In genomic region chr12:31744363-31744762, GRCh38 we compare ENCODE assay signal across 7 cellular contexts. TPM values are rescaled to one million over a fixed set of nuclear protein-coding genes. Genes with fewer than 3 reads are reported as not detected.
A peak's percentile ranks its signal among the peaks of the same experiment; 100 is the strongest.
DNase-seq lines count a peak whose midpoint lies in the region; ATAC-seq and TF ChIP-seq lines count a peak whose summit lies in the region.
"Not testable (repeated sequence)": the region's sequence is repeated elsewhere in the genome, so short reads cannot be mapped to it uniquely, and the experiment has no call there.

No MANE protein-coding gene starts in this region.

- H3F3A ChIP-seq in PC-9 (ENCODE audit: insufficient read depth, low read depth) = peaks cover 30% of the 10 kb centered on the region

- not testable (repeated sequence) for H3K4me3 ChIP-seq in BLaER1 treated with 17β-estradiol and CSF1 and Interleukin-3, amounts not matched to agents 10 nM and 100 nM; PC-9; mammary epithelial cell (replicated peaks in 1 of 3; ENCODE audit: insufficient read depth in 1 of 3, low read depth in 2 of 3, low read length in 3 of 3); mucosa of rectum (ENCODE audit: low read length in 2 of 2); skin epidermis

- intact Hi-C loops in PC-9 (cut with micrococcal nuclease; ENCODE audit: unreplicated experiment) = loop anchor here (10.0 kb wide), 1 partner anchor 1150 kb away; the partner anchor contains the start of gene PKP2
- intact Hi-C loops in mammary epithelial cell (cut with micrococcal nuclease) = not testable (repeated sequence)

- dilution Hi-C loops in mammary epithelial cell (cut with HindIII; ENCODE audit: low sequenced_read_pairs) = not testable (repeated sequence)

- H3K9ac ChIP-seq in BLaER1 treated with 17β-estradiol and CSF1 and Interleukin-3, amounts not matched to agents 10 nM and 100 nM; mammary epithelial cell (ENCODE audit: insufficient read depth, low read length); mucosa of rectum (ENCODE audit: low read depth in 1 of 2, low read length in 2 of 2): not testable (repeated sequence)

- peaks cover 16 to 95% (median 39%) of the 10 kb centered on the region in 11 experiments for H3K9me3 ChIP-seq in BLaER1 treated with 17β-estradiol and CSF1 and Interleukin-3, amounts not matched to agents 10 nM and 100 nM (replicated peaks in 1 of 11)
- H3K9me3 ChIP-seq in PC-9 (ENCODE audit: insufficient read depth, low read depth) = peaks cover 29% of the 10 kb centered on the region
- not testable (repeated sequence) for H3K9me3 ChIP-seq in mammary epithelial cell (replicated peaks; ENCODE audit: insufficient read depth, low read length); mucosa of rectum (ENCODE audit: control insufficient read depth in 2 of 2, low read length in 2 of 2)

- not testable (repeated sequence) for H4K20me1 ChIP-seq in BLaER1 treated with 17β-estradiol and CSF1 and Interleukin-3, amounts not matched to agents 10 nM and 100 nM; PC-9 (ENCODE audit: insufficient read depth); mammary epithelial cell (ENCODE audit: insufficient read depth, low read length)

- peaks cover 24 to 93% (median 64%) of the 10 kb centered on the region in 10 experiments for H3K4me1 ChIP-seq in BLaER1 treated with 17β-estradiol and CSF1 and Interleukin-3, amounts not matched to agents 10 nM and 100 nM
- H3K4me1 ChIP-seq in PC-9 (replicated peaks; ENCODE audit: insufficient read depth) (peaks cover 32% of the 10 kb centered on the region), mammary epithelial cell (ENCODE audit: insufficient read depth, low read length) (peaks cover 15% of the 10 kb centered on the region), foreskin keratinocyte (peaks cover 20% of the 10 kb centered on the region), mucosa of rectum (ENCODE audit: control insufficient read depth in 2 of 2, insufficient read depth in 2 of 2, low read length in 2 of 2) (peaks cover 4 to 18% of the 10 kb centered on the region in 2 donors)

- not testable (repeated sequence) for H3K27me3 ChIP-seq in BLaER1 treated with 17β-estradiol and CSF1 and Interleukin-3, amounts not matched to agents 10 nM and 100 nM; PC-9 (ENCODE audit: insufficient read depth, low read depth); mammary epithelial cell (ENCODE audit: insufficient read depth, low read length); foreskin keratinocyte; mucosa of rectum (ENCODE audit: control insufficient read depth in 2 of 2, insufficient read depth in 2 of 2, low read length in 2 of 2)

- CTCF ChIA-PET in PC-9 (lab: Charles Lee); mammary epithelial cell (lab: Charles Lee; ENCODE audit: low non-redundant PET): not testable (repeated sequence)

- peaks cover 0 to 14% (median 0%) of the 10 kb centered on the region in 11 experiments; a peak in 6 of 22 replicates for H3K36me3 ChIP-seq in BLaER1 treated with 17β-estradiol and CSF1 and Interleukin-3, amounts not matched to agents 10 nM and 100 nM
- H3K36me3 ChIP-seq in PC-9 (ENCODE audit: low read depth); mammary epithelial cell (ENCODE audit: insufficient read depth, low read length); mucosa of rectum (ENCODE audit: control insufficient read depth in 2 of 2, insufficient read depth in 2 of 2, low read length in 2 of 2): not testable (repeated sequence)

- H3K79me2 ChIP-seq in PC-9 (ENCODE audit: low read depth); mammary epithelial cell (ENCODE audit: insufficient read depth, low read length): not testable (repeated sequence)

- not testable (repeated sequence) for H3K9me2 ChIP-seq in PC-9 (ENCODE audit: insufficient read depth)

- H3K27ac ChIP-seq in BLaER1 treated with 17β-estradiol and CSF1 and Interleukin-3, amounts not matched to agents 10 nM and 100 nM = peak overlapping the region; percentile 42 to 97 (median 93); a peak in 17 of 22 replicates
- 0 out of 2 replicates have a peak overlapping the region, but pooled peaks have one; percentile 13 for H3K27ac ChIP-seq in PC-9
- peak overlapping the region; percentile 26 for H3K27ac ChIP-seq in mammary epithelial cell (ENCODE audit: insufficient read depth, low read depth, low read length)
- peak overlapping the region; percentile 61 for H3K27ac ChIP-seq in foreskin keratinocyte
- H3K27ac ChIP-seq in mucosa of rectum (ENCODE audit: low read depth in 2 of 2, low read length in 2 of 2) = peak overlapping the region; percentile 76 to 93
- peak overlapping the region in 15 of 21 experiments; percentile 1 to 78 (median 47) for H3K27ac ChIP-seq in skin epidermis

- peak overlapping the region in 4 of 11 experiments; percentile 14 to 66 (median 40); a peak in 1 of 22 replicates for H3K4me2 ChIP-seq in BLaER1 treated with 17β-estradiol and CSF1 and Interleukin-3, amounts not matched to agents 10 nM and 100 nM
- not testable (repeated sequence) for H3K4me2 ChIP-seq in PC-9; mammary epithelial cell (ENCODE audit: insufficient read depth, low read depth, low read length)

- POLR2A ChIA-PET in PC-9 (lab: Charles Lee; ENCODE audit: unreplicated experiment) = not testable (repeated sequence)

- not testable (repeated sequence) for BruUV-seq in PC-9 (replicated peaks; lab: Mats Ljungman, UMichigan); mammary epithelial cell (replicated peaks; lab: Mats Ljungman, UMichigan)

- peak; percentile 14 for DNase-seq in HPDE6-E6E7 (ENCODE audit: extremely low spot score)
- peak in 1 of 2 experiments; percentile 50 for DNase-seq in PC-9
- DNase-seq in mammary epithelial cell = peak; percentile 60
- peak in 1 of 2 donors; percentile 54 for DNase-seq in foreskin keratinocyte

- TF ChIP-seq CTCF in PC-9 (conservative IDR thresholded peaks at IDR 0.05); mammary epithelial cell (conservative IDR thresholded peaks at IDR 0.05 in 1 of 2, IDR thresholded peaks at IDR 0.05 in 1 of 2; ENCODE audit: extremely low read depth in 1 of 2, insufficient read depth in 1 of 2, low read depth in 1 of 2, low read length in 2 of 2); foreskin keratinocyte (conservative IDR thresholded peaks at IDR 0.05): not testable (repeated sequence)

- H2AFZ ChIP-seq in PC-9; mammary epithelial cell (ENCODE audit: low read depth, low read length): not testable (repeated sequence)

- ATAC-seq in foreskin keratinocyte = not testable (repeated sequence)

- in situ Hi-C loops in mammary epithelial cell (cut with MboI; ENCODE audit: low sequenced_read_pairs in 2 of 2) = not testable (repeated sequence)

- WGBS in mammary epithelial cell (ENCODE audit: low coverage, missing lambda C conversion rate) = 54% methylated on average over 4 of the region's 4 CpGs

RNA-seq across cellular contexts. Expression of gene AMN1, which starts 15.5 kb away (rescaled TPM):
- 6.2 and 7.4 TPM in 2 replicates for total RNA-seq in PC-9 (2021)
- 1 to 10 TPM; 5.0 to 5.7 TPM for total RNA-seq in mammary epithelial cell
- polyA plus RNA-seq in mammary epithelial cell = 6.2 TPM
- polyA minus RNA-seq in mammary epithelial cell = 8.4 TPM
- total RNA-seq in foreskin keratinocyte = 5.6 and 5.9 TPM in 2 replicates
- polyA plus RNA-seq in foreskin keratinocyte = 4.8 and 5.8 TPM in 2 replicates

Comparison
In these comparisons a context has a peak if more than half of its experiments do, and no peak if none do; other contexts are left out.
1. H3K27ac ChIP-seq: peak in every context shown above with its lines; median percentile 93 in BLaER1 treated with 17β-estradiol and CSF1 and Interleukin-3, amounts not matched to agents 10 nM and 100 nM; 84 in mucosa of rectum; 61 in foreskin keratinocyte; 47 in skin epidermis; 26 in mammary epithelial cell; 13 in PC-9.